In genomic region chr5:36690041-36690941, GRCh38 we compare ENCODE assay signal across 8 cellular contexts.
DNase-seq lines count a peak whose midpoint lies in the region; ATAC-seq and TF ChIP-seq lines count a peak whose summit lies in the region.

No MANE protein-coding gene starts in this region.

- no peaks in the 10 kb centered on the region for H3K79me2 ChIP-seq in PC-9 (ENCODE audit: low read depth)

- ATAC-seq in GM21526 (IDR thresholded peaks at IDR 0.05; ENCODE audit: low FRiP score, unreplicated experiment): peak; percentile 64
- ATAC-seq in naive B cell (ENCODE audit: low read depth in 2 of 2): peak; percentile 78 to 82
- ATAC-seq in stimulated activated memory B cell treated with anti-CD40 and anti-IgM and Interleukin-4, amounts not matched to agents 10 μg/mL and 1 μg/mL and 100 μg/mL, for 72 hours: peak; percentile 87

- no peak overlapping the region for H3K27ac ChIP-seq in HUES64 (ENCODE audit: low read depth, low read length)
- H3K27ac ChIP-seq in PC-9: no peak overlapping the region

- H3K27me3 ChIP-seq in HUES64 (ENCODE audit: insufficient read depth, low read length) (peaks cover 23% of the 10 kb centered on the region), PC-9 (ENCODE audit: insufficient read depth, low read depth) (no peaks in the 10 kb centered on the region)

- intact Hi-C loops in PC-9 (cut with micrococcal nuclease; ENCODE audit: unreplicated experiment): loop anchor here (5.0 to 10.0 kb wide), 2 partner anchors 185 to 513 kb away; no protein-coding TSS in a partner anchor

- peak overlapping the region; percentile 73 to 98 (median 94) for H3K4me3 Mint-ChIP-seq in naive B cell
- H3K4me3 Mint-ChIP-seq in stimulated activated memory B cell treated with anti-CD40 and anti-IgM and Interleukin-4, amounts not matched to agents 10 μg/mL and 1 μg/mL and 100 μg/mL, for 72 hours: peak overlapping the region; percentile 88

- H3K27me3 Mint-ChIP-seq in naive B cell: no peaks in the 10 kb centered on the region
- H3K27me3 Mint-ChIP-seq in stimulated activated memory B cell treated with anti-CD40 and anti-IgM and Interleukin-4, amounts not matched to agents 10 μg/mL and 1 μg/mL and 100 μg/mL, for 72 hours: no peaks in the 10 kb centered on the region

- peaks cover 25 to 46% (median 27%) of the 10 kb centered on the region in 3 donors for H3K4me1 Mint-ChIP-seq in naive B cell
- H3K4me1 Mint-ChIP-seq in stimulated activated memory B cell treated with anti-CD40 and anti-IgM and Interleukin-4, amounts not matched to agents 10 μg/mL and 1 μg/mL and 100 μg/mL, for 72 hours: peaks cover 28% of the 10 kb centered on the region

- no peaks in the 10 kb centered on the region for H3K9me3 Mint-ChIP-seq in naive B cell
- no peaks in the 10 kb centered on the region for H3K9me3 Mint-ChIP-seq in stimulated activated memory B cell treated with anti-CD40 and anti-IgM and Interleukin-4, amounts not matched to agents 10 μg/mL and 1 μg/mL and 100 μg/mL, for 72 hours

- H3K36me3 Mint-ChIP-seq in naive B cell: no peaks in the 10 kb centered on the region
- no peaks in the 10 kb centered on the region for H3K36me3 Mint-ChIP-seq in stimulated activated memory B cell treated with anti-CD40 and anti-IgM and Interleukin-4, amounts not matched to agents 10 μg/mL and 1 μg/mL and 100 μg/mL, for 72 hours

- 2% methylated on average over 50 of the region's 50 CpGs for WGBS in HUES64

- no peak overlapping the region for H2AFZ ChIP-seq in PC-9

- peak overlapping the region; percentile 56 for H3K9ac ChIP-seq in HUES64 (ENCODE audit: low read depth, low read length)

- peak overlapping the region; percentile 63 for H3K4me3 ChIP-seq in HUES64 (ENCODE audit: low read length)
- no peak overlapping the region for H3K4me3 ChIP-seq in PC-9
- H3K4me3 ChIP-seq in fibroblast of mammary gland (ENCODE audit: control insufficient read depth, low read depth, low read length): peak overlapping the region; percentile 53

- TF ChIP-seq CTCF in PC-9 (conservative IDR thresholded peaks at IDR 0.05) (no peak), fibroblast of mammary gland (conservative IDR thresholded peaks at IDR 0.05; ENCODE audit: control insufficient read depth, insufficient read depth, low read depth, low read length) (peak; percentile 82)

- DNase-seq in DMS 273 treated with DMSO at 0.1 percent for 48 hours (lab: John Stamatoyannopoulos, UW) (peak; percentile 76), PC-9 (peak; percentile 25 to 56), fibroblast of mammary gland (ENCODE audit: low read depth) (peak; percentile 73), naive B cell (peak; percentile 70)
- DNase-seq in activated T-helper 1 cell treated with anti-CD3 and anti-CD28 coated beads, Interleukin-2, amount 50 U/mL, for 16 hours (ENCODE audit: low read depth in 1 of 2, low spot score in 1 of 2): peak; percentile 32 to 42

- no peak overlapping the region for H3K4me2 ChIP-seq in PC-9

- BruUV-seq in PC-9 (replicated peaks; lab: Mats Ljungman, UMichigan): no TSS peak

- no peaks in the 10 kb centered on the region for H4K20me1 ChIP-seq in PC-9 (ENCODE audit: insufficient read depth)

- H3K36me3 ChIP-seq in HUES64 (ENCODE audit: insufficient read depth, low read length): peaks cover 10% of the 10 kb centered on the region; the same call in 1 of the 2 replicates
- H3K36me3 ChIP-seq in PC-9 (ENCODE audit: low read depth): peaks cover 8% of the 10 kb centered on the region; the same call in 1 of the 2 replicates

- peak overlapping the region in 5 of 6 donors; percentile 62 to 86 (median 69) for H3K27ac Mint-ChIP-seq in naive B cell
- H3K27ac Mint-ChIP-seq in stimulated activated memory B cell treated with anti-CD40 and anti-IgM and Interleukin-4, amounts not matched to agents 10 μg/mL and 1 μg/mL and 100 μg/mL, for 72 hours: peak overlapping the region; percentile 53

- H3K9me3 ChIP-seq in HUES64 (ENCODE audit: insufficient read depth, low read depth, low read length): no peaks in the 10 kb centered on the region
- H3K9me3 ChIP-seq in PC-9 (ENCODE audit: insufficient read depth, low read depth): no peaks in the 10 kb centered on the region

- POLR2A ChIA-PET in PC-9 (lab: Charles Lee; ENCODE audit: unreplicated experiment): no interaction called here

- CTCF ChIA-PET in PC-9 (lab: Charles Lee): no interaction called here

- H3K4me1 ChIP-seq in HUES64 (ENCODE audit: insufficient read depth, low read length): peaks cover 7% of the 10 kb centered on the region; the same call in 1 of the 2 replicates
- H3K4me1 ChIP-seq in PC-9 (replicated peaks; ENCODE audit: insufficient read depth): peaks cover 5% of the 10 kb centered on the region; the same call in 1 of the 2 replicates

- no peaks in the 10 kb centered on the region for H3K9me2 ChIP-seq in PC-9 (ENCODE audit: insufficient read depth)

- H3F3A ChIP-seq in PC-9 (ENCODE audit: insufficient read depth, low read depth): no peaks in the 10 kb centered on the region; the same call in 1 of the 2 replicates
